ENCODE assay signal across 9 cellular contexts in the genomic region with DNA sequence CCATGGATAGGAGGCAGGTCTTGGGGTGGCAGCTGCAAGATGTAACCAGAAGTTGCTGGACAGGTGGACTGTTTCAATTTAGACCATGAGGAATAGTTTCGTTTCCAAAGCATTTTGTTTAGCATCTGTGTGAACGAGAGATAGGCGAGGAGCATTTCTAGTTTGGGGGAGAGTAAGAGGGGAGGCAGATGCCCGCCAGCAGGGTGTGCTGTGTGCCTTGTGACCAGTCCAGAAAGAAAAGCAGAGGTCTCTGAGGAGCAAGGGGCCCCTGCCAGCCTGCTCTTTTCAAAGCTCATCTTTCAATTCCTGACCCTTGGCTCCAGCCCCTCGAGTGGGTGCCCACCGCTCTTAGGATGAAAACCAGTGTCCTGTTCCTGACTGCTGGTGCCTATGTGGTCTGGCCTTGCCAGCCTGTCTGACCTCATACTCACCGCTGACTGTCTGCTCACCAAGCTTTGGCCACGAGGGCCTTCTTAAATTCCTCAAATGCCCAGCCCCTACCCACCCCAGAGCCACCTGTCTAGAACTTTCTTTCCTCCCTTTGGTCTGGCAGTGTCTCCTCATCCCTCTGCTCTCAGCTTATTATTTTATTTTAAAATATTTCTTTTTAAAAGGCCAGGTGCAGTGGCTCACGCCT. TPM values are rescaled to one million over a fixed set of nuclear protein-coding genes. Genes with fewer than 3 reads are reported as not detected.
DNase-seq lines count a peak whose midpoint lies in the region; ATAC-seq and TF ChIP-seq lines count a peak whose summit lies in the region.
"Had no signal": no experiment of that assay in that cellular context is flagged by ENCODE, and none has a peak within 500 bp of the region (broad histone marks: within the 10 kb centered on the region; RNA-seq: fewer than 3 reads in every experiment).

No MANE protein-coding gene starts in this region.

- no peak for ATAC-seq in activated CD8-positive, alpha-beta T cell treated with anti-CD3 and anti-CD28 coated beads for 36 hours
- no peak for ATAC-seq in activated CD8-positive, alpha-beta T cell treated with anti-CD3 and anti-CD28 coated beads, Interleukin-2, amount 10 ng/mL, durations not matched to agents 7 days and 5 days
- ATAC-seq in omental fat pad (ENCODE audit: low FRiP score): no peak

- no peak overlapping the region for H3K4me2 ChIP-seq in smooth muscle cell

- H3K27me3 Mint-ChIP-seq in activated CD8-positive, alpha-beta T cell treated with anti-CD3 and anti-CD28 coated beads for 36 hours: peaks cover 16% of the 10 kb centered on the region
- peaks cover 23% of the 10 kb centered on the region for H3K27me3 Mint-ChIP-seq in activated CD8-positive, alpha-beta T cell treated with anti-CD3 and anti-CD28 coated beads, Interleukin-2, amount 10 ng/mL, durations not matched to agents 7 days and 5 days (ENCODE audit: low read depth)

- CTCF ChIA-PET in activated CD8-positive, alpha-beta T cell treated with anti-CD3 and anti-CD28 coated beads for 36 hours (lab: Charles Lee): interaction anchor here (0.8 to 7.7 kb wide), 22 partner anchors 12 to 619 kb away, joined by 3 to 96 read pairs (median 4); partner anchors contain the start of gene FABP3
- CTCF ChIA-PET in activated CD8-positive, alpha-beta T cell treated with anti-CD3 and anti-CD28 coated beads, Interleukin-2, amount 10 ng/mL, durations not matched to agents 7 days and 5 days (lab: Charles Lee): interaction anchor here (0.6 to 6.4 kb wide), 10 partner anchors 16 to 258 kb away, joined by 3 to 46 read pairs (median 5); partner anchors contain the start of gene FABP3

- H3K9ac ChIP-seq in colonic mucosa (ENCODE audit: low read depth in 2 of 2, low read length in 2 of 2) (peak overlapping the region in 1 of 2 donors; percentile 12), smooth muscle cell (ENCODE audit: low read depth) (no peak overlapping the region)

- H3K27me3 ChIP-seq in colonic mucosa (no peaks in the 10 kb centered on the region), smooth muscle cell (ENCODE audit: low read depth) (no peaks in the 10 kb centered on the region), tibial artery (no peaks in the 10 kb centered on the region)

- H3K4me3 Mint-ChIP-seq in activated CD8-positive, alpha-beta T cell treated with anti-CD3 and anti-CD28 coated beads for 36 hours: no peak overlapping the region
- no peak overlapping the region for H3K4me3 Mint-ChIP-seq in activated CD8-positive, alpha-beta T cell treated with anti-CD3 and anti-CD28 coated beads, Interleukin-2, amount 10 ng/mL, durations not matched to agents 7 days and 5 days

- no peaks in the 10 kb centered on the region for H3K9me3 Mint-ChIP-seq in activated CD8-positive, alpha-beta T cell treated with anti-CD3 and anti-CD28 coated beads for 36 hours
- no peaks in the 10 kb centered on the region for H3K9me3 Mint-ChIP-seq in activated CD8-positive, alpha-beta T cell treated with anti-CD3 and anti-CD28 coated beads, Interleukin-2, amount 10 ng/mL, durations not matched to agents 7 days and 5 days (ENCODE audit: insufficient read depth)

- peaks cover 6% of the 10 kb centered on the region for H3F3A ChIP-seq in smooth muscle cell (ENCODE audit: low read depth)

- H3K27ac ChIP-seq in colonic mucosa (peak overlapping the region; percentile 55), smooth muscle cell (ENCODE audit: low read depth) (peak overlapping the region; percentile 61), tibial artery (no peak overlapping the region)

- DNase-seq in activated CD8-positive, alpha-beta T cell treated with anti-CD3 and anti-CD28 coated beads for 36 hours: peak; percentile 24
- no peak for DNase-seq in activated CD8-positive, alpha-beta T cell treated with anti-CD3 and anti-CD28 coated beads, Interleukin-2, amount 10 ng/mL, durations not matched to agents 7 days and 5 days
- DNase-seq in NCI-H69 (lab: John Stamatoyannopoulos, UW) (peak; percentile 55), colonic mucosa (no peak), smooth muscle cell (lab: John Stamatoyannopoulos, UW; ENCODE audit: unreplicated experiment) (no peak), tibial artery (no peak), NCI-H345 (lab: John Stamatoyannopoulos, UW) (no peak), omental fat pad (ENCODE audit: low spot score) (no peak)

- no peak overlapping the region for H3K27ac Mint-ChIP-seq in activated CD8-positive, alpha-beta T cell treated with anti-CD3 and anti-CD28 coated beads for 36 hours
- H3K27ac Mint-ChIP-seq in activated CD8-positive, alpha-beta T cell treated with anti-CD3 and anti-CD28 coated beads, Interleukin-2, amount 10 ng/mL, durations not matched to agents 7 days and 5 days: no peak overlapping the region

- H3K4me1 Mint-ChIP-seq in activated CD8-positive, alpha-beta T cell treated with anti-CD3 and anti-CD28 coated beads for 36 hours (ENCODE audit: low read depth): no peaks in the 10 kb centered on the region
- peaks cover 18% of the 10 kb centered on the region for H3K4me1 Mint-ChIP-seq in activated CD8-positive, alpha-beta T cell treated with anti-CD3 and anti-CD28 coated beads, Interleukin-2, amount 10 ng/mL, durations not matched to agents 7 days and 5 days (ENCODE audit: low read depth)

- no peak for TF ChIP-seq CTCF in activated CD8-positive, alpha-beta T cell treated with anti-CD3 and anti-CD28 coated beads for 36 hours (IDR thresholded peaks at IDR 0.05)
- TF ChIP-seq CTCF in colonic mucosa (IDR thresholded peaks at IDR 0.05) (no peak), smooth muscle cell (IDR thresholded peaks at IDR 0.05; ENCODE audit: borderline replicate concordance, insufficient read depth, poor library complexity, severe bottlenecking) (peak; percentile 40), tibial artery (IDR thresholded peaks at IDR 0.05) (no peak), omental fat pad (IDR thresholded peaks at IDR 0.05) (no peak)

- no peaks in the 10 kb centered on the region for H3K9me3 ChIP-seq in colonic mucosa
- H3K9me3 ChIP-seq in smooth muscle cell (replicated peaks; ENCODE audit: low read depth): no peaks in the 10 kb centered on the region
- H3K9me3 ChIP-seq in tibial artery: no peaks in the 10 kb centered on the region

- H3K79me2 ChIP-seq in smooth muscle cell (ENCODE audit: low read depth): no peaks in the 10 kb centered on the region

- H3K36me3 Mint-ChIP-seq in activated CD8-positive, alpha-beta T cell treated with anti-CD3 and anti-CD28 coated beads for 36 hours (ENCODE audit: low read depth): no peaks in the 10 kb centered on the region
- no peaks in the 10 kb centered on the region for H3K36me3 Mint-ChIP-seq in activated CD8-positive, alpha-beta T cell treated with anti-CD3 and anti-CD28 coated beads, Interleukin-2, amount 10 ng/mL, durations not matched to agents 7 days and 5 days (ENCODE audit: low read depth)

- peaks cover 35% of the 10 kb centered on the region for H4K20me1 ChIP-seq in smooth muscle cell (ENCODE audit: low read depth)

- H3K4me1 ChIP-seq in colonic mucosa (no peaks in the 10 kb centered on the region), smooth muscle cell (ENCODE audit: low read depth) (peaks cover 4% of the 10 kb centered on the region), tibial artery (no peaks in the 10 kb centered on the region)

- no peak overlapping the region for H2AFZ ChIP-seq in smooth muscle cell (ENCODE audit: low read depth)

- POLR2A ChIA-PET in activated CD8-positive, alpha-beta T cell treated with anti-CD3 and anti-CD28 coated beads for 36 hours (lab: Charles Lee): interaction anchor here (0.9 kb wide), 1 partner anchor 183 kb away, joined by 3 read pairs; no protein-coding TSS in a partner anchor
- POLR2A ChIA-PET in activated CD8-positive, alpha-beta T cell treated with anti-CD3 and anti-CD28 coated beads, Interleukin-2, amount 10 ng/mL, durations not matched to agents 7 days and 5 days (lab: Charles Lee): no interaction called here

- intact Hi-C loops in activated CD8-positive, alpha-beta T cell treated with anti-CD3 and anti-CD28 coated beads for 36 hours (cut with micrococcal nuclease): loop anchor here (10.0 kb wide), 1 partner anchor 237 kb away; no protein-coding TSS in a partner anchor
- intact Hi-C loops in colonic mucosa (cut with DNase I): loop anchor here (2.0 to 10.0 kb wide), 3 partner anchors 27 to 239 kb away; partner anchors contain the start of genes SNRNP40 and ZCCHC17
- intact Hi-C loops in tibial artery (cut with DNase I; ENCODE audit: low total_unique reads): loop anchor here (2.0 to 10.0 kb wide), 3 partner anchors 27 to 229 kb away; partner anchors contain the start of genes SNRNP40 and ZCCHC17

- 59% methylated on average over 9 of the region's 9 CpGs for WGBS in smooth muscle cell (ENCODE audit: low lambda C conversion rate)

- H3K4me3 ChIP-seq in colonic mucosa (no peak overlapping the region), smooth muscle cell (no peak overlapping the region), tibial artery (no peak overlapping the region)

- no peaks in the 10 kb centered on the region for H3K36me3 ChIP-seq in colonic mucosa
- no peaks in the 10 kb centered on the region for H3K36me3 ChIP-seq in smooth muscle cell (ENCODE audit: low read depth)
- H3K36me3 ChIP-seq in tibial artery: peaks cover 0 to 14% (median 0%) of the 10 kb centered on the region in 3 donors

RNA-seq across cellular contexts. Expression of gene SERINC2, which starts 8.5 kb away (rescaled TPM):
- total RNA-seq in activated CD8-positive, alpha-beta T cell treated with anti-CD3 and anti-CD28 coated beads for 36 hours: under 1 TPM in 1 of 2 experiments, not detected in 1; 0.16 TPM
- under 1 TPM in 1 of 2 experiments, not detected in 1; 0.13 TPM for total RNA-seq in activated CD8-positive, alpha-beta T cell treated with anti-CD3 and anti-CD28 coated beads, Interleukin-2, amount 10 ng/mL, durations not matched to agents 7 days and 5 days
- 100 to 1,000 TPM; 203 to 212 TPM for total RNA-seq in colonic mucosa
- 26.4 and 31.6 TPM in 2 replicates for total RNA-seq in smooth muscle cell
- 41.3 and 98.8 TPM in 2 replicates for polyA plus RNA-seq in smooth muscle cell
- 10 to 100 TPM in 1 of 4 donors, 1 to 10 TPM in 3; 2.2 to 12.2 (median 5.4) TPM for total RNA-seq in omental fat pad

RNA-seq across cellular contexts. Expression of gene FABP3, which starts 48.6 kb away (rescaled TPM):
- total RNA-seq in activated CD8-positive, alpha-beta T cell treated with anti-CD3 and anti-CD28 coated beads for 36 hours: under 1 TPM in 1 of 2 experiments, not detected in 1; 0.65 TPM
- not detected for total RNA-seq in activated CD8-positive, alpha-beta T cell treated with anti-CD3 and anti-CD28 coated beads, Interleukin-2, amount 10 ng/mL, durations not matched to agents 7 days and 5 days
- total RNA-seq in colonic mucosa (1 to 10 TPM; 2.8 to 4.7 TPM), smooth muscle cell (2.5 and 10.1 TPM in 2 replicates), omental fat pad (10 to 100 TPM in 3 of 4 donors, 1 to 10 TPM in 1; 4.9 to 15.6 (median 12.9) TPM)
- 6.9 and 7.4 TPM in 2 replicates for polyA plus RNA-seq in smooth muscle cell
- total RNA-seq: G401 had no signal

Comparison
In these comparisons a context has a peak if more than half of its experiments do, and no peak if none do; other contexts are left out.
1. DNase-seq: peak in activated CD8-positive, alpha-beta T cell treated with anti-CD3 and anti-CD28 coated beads for 36 hours (single experiment) and NCI-H69 (single experiment); none in activated CD8-positive, alpha-beta T cell treated with anti-CD3 and anti-CD28 coated beads, Interleukin-2, amount 10 ng/mL, durations not matched to agents 7 days and 5 days (single experiment), colonic mucosa (single experiment), smooth muscle cell (single experiment), tibial artery (0 of 2), NCI-H345 (single experiment) and omental fat pad (single experiment).
2. H3K27ac ChIP-seq: peak in colonic mucosa (single experiment) and smooth muscle cell (single experiment); none in tibial artery (0 of 2).